Comparison of ENCODE assay signal across 8 cellular contexts in the genomic region with DNA sequence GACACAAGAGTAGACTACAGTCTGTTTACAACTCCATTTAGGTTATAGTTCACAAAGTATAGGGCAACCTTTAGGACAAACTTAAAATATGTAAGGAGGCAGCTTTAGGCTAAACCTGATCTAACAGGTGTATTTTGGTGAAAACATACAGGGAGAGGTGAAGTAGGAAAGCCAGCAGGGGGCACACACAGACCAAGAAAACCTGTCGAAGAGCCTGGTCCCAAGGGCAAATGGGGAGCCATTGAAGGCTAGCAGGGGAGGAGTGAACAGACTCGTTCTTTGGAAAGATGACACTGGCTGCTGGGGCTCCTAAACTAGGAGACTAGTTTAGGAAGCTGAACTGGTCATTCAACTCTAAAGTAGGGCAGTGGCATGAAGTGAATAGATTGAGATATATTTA.
DNase-seq lines count a peak whose midpoint lies in the region; ATAC-seq and TF ChIP-seq lines count a peak whose summit lies in the region.

No MANE protein-coding gene starts in this region.

- intact Hi-C loops in prostate gland (cut with DNase I): loop anchor here (10.0 kb wide), 1 partner anchor 524 kb away; a partner anchor contains a TSS

- no peak overlapping the region for H3K4me3 ChIP-seq in prostate gland

- WGBS in prostate gland: 2% methylated on average over 2 of the region's 2 CpGs

- H3K27me3 ChIP-seq in prostate gland (replicated peaks; ENCODE audit: insufficient read depth): no peaks in the 10 kb centered on the region

- POLR2A ChIA-PET in WTC11 (lab: Charles Lee): no interaction called here

- no peak overlapping the region for H3K4me3 Mint-ChIP-seq in WTC11

- no peak overlapping the region for H3K27ac Mint-ChIP-seq in WTC11

- no peaks in the 10 kb centered on the region for H3K36me3 Mint-ChIP-seq in WTC11

- H3K27ac ChIP-seq in prostate gland: no peak overlapping the region

- TF ChIP-seq POLR2A in erythroblast (IDR thresholded peaks at IDR 0.05; ENCODE audit: low read length): no peak
- TF ChIP-seq POLR2A in prostate gland (IDR thresholded peaks at IDR 0.05): no peak

- TF ChIP-seq CTCF in WTC11 (IDR thresholded peaks at IDR 0.05): peak; percentile 27; the same call in 1 of the 2 replicates
- peak in 3 of 4 experiments; percentile 20 to 42 (median 40) for TF ChIP-seq CTCF in prostate gland (IDR thresholded peaks at IDR 0.05)

- CTCF ChIA-PET in WTC11 (lab: Charles Lee): interaction anchor here (0.6 to 2.1 kb wide), 29 partner anchors 9 to 527 kb away, joined by 3 to 13 read pairs (median 5); a partner anchor contains a TSS

- no peaks in the 10 kb centered on the region for H3K9me3 Mint-ChIP-seq in WTC11

- no peaks in the 10 kb centered on the region for H3K9me3 ChIP-seq in prostate gland

- no peaks in the 10 kb centered on the region for H3K4me1 ChIP-seq in prostate gland (replicated peaks)

- no peaks in the 10 kb centered on the region for H3K36me3 ChIP-seq in prostate gland

- H3K27me3 Mint-ChIP-seq in WTC11 (ENCODE audit: low read depth): peaks cover 5% of the 10 kb centered on the region

- peak; percentile 66 for DNase-seq in ELF-1 (ENCODE audit: low read depth, low spot score)
- peak; percentile 24 for DNase-seq in LoVo (ENCODE audit: low spot score)
- peak; percentile 74 for DNase-seq in WTC11 (ENCODE audit: low spot score)
- DNase-seq in erythroblast (lab: John Stamatoyannopoulos, UW): peak; percentile 22 to 56
- peak; percentile 6 for DNase-seq in prostate gland (ENCODE audit: low spot score)
- no peak for DNase-seq in NCI-H1048 (lab: John Stamatoyannopoulos, UW)

- ATAC-seq in WTC11 (peak; percentile 76), HG02588 (IDR thresholded peaks at IDR 0.05; ENCODE audit: unreplicated experiment) (no peak)
- no peak for ATAC-seq in activated CD4-positive, CD25-positive, alpha-beta regulatory T cell treated with anti-CD3 and anti-CD28 coated beads, Interleukin-2, amount 50 U/mL, for 24 hours

- no peaks in the 10 kb centered on the region for H3K4me1 Mint-ChIP-seq in WTC11

TF ChIP-seq in WTC11, 78 proteins besides CTCF, POLR2A, EP300 and RAD21:
- TF ChIP-seq, protein P1, sequence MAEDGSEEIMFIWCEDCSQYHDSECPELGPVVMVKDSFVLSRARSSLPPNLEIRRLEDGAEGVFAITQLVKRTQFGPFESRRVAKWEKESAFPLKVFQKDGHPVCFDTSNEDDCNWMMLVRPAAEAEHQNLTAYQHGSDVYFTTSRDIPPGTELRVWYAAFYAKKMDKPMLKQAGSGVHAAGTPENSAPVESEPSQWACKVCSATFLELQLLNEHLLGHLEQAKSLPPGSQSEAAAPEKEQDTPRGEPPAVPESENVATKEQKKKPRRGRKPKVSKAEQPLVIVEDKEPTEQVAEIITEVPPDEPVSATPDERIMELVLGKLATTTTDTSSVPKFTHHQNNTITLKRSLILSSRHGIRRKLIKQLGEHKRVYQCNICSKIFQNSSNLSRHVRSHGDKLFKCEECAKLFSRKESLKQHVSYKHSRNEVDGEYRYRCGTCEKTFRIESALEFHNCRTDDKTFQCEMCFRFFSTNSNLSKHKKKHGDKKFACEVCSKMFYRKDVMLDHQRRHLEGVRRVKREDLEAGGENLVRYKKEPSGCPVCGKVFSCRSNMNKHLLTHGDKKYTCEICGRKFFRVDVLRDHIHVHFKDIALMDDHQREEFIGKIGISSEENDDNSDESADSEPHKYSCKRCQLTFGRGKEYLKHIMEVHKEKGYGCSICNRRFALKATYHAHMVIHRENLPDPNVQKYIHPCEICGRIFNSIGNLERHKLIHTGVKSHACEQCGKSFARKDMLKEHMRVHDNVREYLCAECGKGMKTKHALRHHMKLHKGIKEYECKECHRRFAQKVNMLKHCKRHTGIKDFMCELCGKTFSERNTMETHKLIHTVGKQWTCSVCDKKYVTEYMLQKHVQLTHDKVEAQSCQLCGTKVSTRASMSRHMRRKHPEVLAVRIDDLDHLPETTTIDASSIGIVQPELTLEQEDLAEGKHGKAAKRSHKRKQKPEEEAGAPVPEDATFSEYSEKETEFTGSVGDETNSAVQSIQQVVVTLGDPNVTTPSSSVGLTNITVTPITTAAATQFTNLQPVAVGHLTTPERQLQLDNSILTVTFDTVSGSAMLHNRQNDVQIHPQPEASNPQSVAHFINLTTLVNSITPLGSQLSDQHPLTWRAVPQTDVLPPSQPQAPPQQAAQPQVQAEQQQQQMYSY (CRISPR knock-in tag; IDR thresholded peaks at IDR 0.05): no peak
- no peak for TF ChIP-seq ZNF263 (CRISPR knock-in tag; IDR thresholded peaks at IDR 0.05; ENCODE audit: low read depth)
- TF ChIP-seq, protein P2, sequence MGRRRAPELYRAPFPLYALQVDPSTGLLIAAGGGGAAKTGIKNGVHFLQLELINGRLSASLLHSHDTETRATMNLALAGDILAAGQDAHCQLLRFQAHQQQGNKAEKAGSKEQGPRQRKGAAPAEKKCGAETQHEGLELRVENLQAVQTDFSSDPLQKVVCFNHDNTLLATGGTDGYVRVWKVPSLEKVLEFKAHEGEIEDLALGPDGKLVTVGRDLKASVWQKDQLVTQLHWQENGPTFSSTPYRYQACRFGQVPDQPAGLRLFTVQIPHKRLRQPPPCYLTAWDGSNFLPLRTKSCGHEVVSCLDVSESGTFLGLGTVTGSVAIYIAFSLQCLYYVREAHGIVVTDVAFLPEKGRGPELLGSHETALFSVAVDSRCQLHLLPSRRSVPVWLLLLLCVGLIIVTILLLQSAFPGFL (CRISPR knock-in tag; IDR thresholded peaks at IDR 0.05; ENCODE audit: borderline replicate concordance): no peak
- TF ChIP-seq CBFB (CRISPR knock-in tag; IDR thresholded peaks at IDR 0.05; ENCODE audit: low read depth): no peak
- TF ChIP-seq NR3C1 (CRISPR knock-in tag; conservative IDR thresholded peaks at IDR 0.05; ENCODE audit: low read depth): no peak
- no peak for TF ChIP-seq JAZF1 (CRISPR knock-in tag; IDR thresholded peaks at IDR 0.05)
- TF ChIP-seq, protein P3, sequence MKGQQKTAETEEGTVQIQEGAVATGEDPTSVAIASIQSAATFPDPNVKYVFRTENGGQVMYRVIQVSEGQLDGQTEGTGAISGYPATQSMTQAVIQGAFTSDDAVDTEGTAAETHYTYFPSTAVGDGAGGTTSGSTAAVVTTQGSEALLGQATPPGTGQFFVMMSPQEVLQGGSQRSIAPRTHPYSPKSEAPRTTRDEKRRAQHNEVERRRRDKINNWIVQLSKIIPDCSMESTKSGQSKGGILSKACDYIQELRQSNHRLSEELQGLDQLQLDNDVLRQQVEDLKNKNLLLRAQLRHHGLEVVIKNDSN (CRISPR knock-in tag; IDR thresholded peaks at IDR 0.05): no peak
- no peak for TF ChIP-seq TEAD1 (CRISPR knock-in tag; IDR thresholded peaks at IDR 0.05)
- no peak for TF ChIP-seq NFYB (CRISPR knock-in tag; conservative IDR thresholded peaks at IDR 0.05; ENCODE audit: low read depth)
- TF ChIP-seq ZNF416 (CRISPR knock-in tag; IDR thresholded peaks at IDR 0.05): no peak
- TF ChIP-seq, protein P4, sequence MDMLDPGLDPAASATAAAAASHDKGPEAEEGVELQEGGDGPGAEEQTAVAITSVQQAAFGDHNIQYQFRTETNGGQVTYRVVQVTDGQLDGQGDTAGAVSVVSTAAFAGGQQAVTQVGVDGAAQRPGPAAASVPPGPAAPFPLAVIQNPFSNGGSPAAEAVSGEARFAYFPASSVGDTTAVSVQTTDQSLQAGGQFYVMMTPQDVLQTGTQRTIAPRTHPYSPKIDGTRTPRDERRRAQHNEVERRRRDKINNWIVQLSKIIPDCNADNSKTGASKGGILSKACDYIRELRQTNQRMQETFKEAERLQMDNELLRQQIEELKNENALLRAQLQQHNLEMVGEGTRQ (CRISPR knock-in tag; IDR thresholded peaks at IDR 0.05): no peak
- no peak for TF ChIP-seq PRRX2 (CRISPR knock-in tag; IDR thresholded peaks at IDR 0.05)
- TF ChIP-seq NFE2L1 (CRISPR knock-in tag; IDR thresholded peaks at IDR 0.05): no peak
- TF ChIP-seq, protein P5, sequence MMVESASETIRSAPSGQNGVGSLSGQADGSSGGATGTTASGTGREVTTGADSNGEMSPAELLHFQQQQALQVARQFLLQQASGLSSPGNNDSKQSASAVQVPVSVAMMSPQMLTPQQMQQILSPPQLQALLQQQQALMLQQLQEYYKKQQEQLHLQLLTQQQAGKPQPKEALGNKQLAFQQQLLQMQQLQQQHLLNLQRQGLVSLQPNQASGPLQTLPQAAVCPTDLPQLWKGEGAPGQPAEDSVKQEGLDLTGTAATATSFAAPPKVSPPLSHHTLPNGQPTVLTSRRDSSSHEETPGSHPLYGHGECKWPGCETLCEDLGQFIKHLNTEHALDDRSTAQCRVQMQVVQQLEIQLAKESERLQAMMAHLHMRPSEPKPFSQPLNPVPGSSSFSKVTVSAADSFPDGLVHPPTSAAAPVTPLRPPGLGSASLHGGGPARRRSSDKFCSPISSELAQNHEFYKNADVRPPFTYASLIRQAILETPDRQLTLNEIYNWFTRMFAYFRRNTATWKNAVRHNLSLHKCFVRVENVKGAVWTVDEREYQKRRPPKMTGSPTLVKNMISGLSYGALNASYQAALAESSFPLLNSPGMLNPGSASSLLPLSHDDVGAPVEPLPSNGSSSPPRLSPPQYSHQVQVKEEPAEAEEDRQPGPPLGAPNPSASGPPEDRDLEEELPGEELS (CRISPR knock-in tag; IDR thresholded peaks at IDR 0.05): no peak
- TF ChIP-seq SMAD4 (CRISPR knock-in tag; IDR thresholded peaks at IDR 0.05): no peak
